In genomic region chr6:44220913-44221290, GRCh38 we compare ENCODE assay signal across 8 cellular contexts. TPM values are rescaled to one million over a fixed set of nuclear protein-coding genes. Genes with fewer than 3 reads are reported as not detected.
A peak's percentile ranks its signal among the peaks of the same experiment; 100 is the strongest.
DNase-seq lines count a peak whose midpoint lies in the region; ATAC-seq and TF ChIP-seq lines count a peak whose summit lies in the region.
"Had no signal": no experiment of that assay in that cellular context is flagged by ENCODE, and none has a peak within 500 bp of the region (broad histone marks: within the 10 kb centered on the region; RNA-seq: fewer than 3 reads in every experiment).

No MANE protein-coding gene starts in this region.

- 96% methylated on average over 4 of the region's 4 CpGs for WGBS in mesenchymal stem cell

- no peak overlapping the region for H2BK5ac ChIP-seq in mesenchymal stem cell (ENCODE audit: low read depth, low read length, poor library complexity, severe bottlenecking)

- peaks cover 15% of the 10 kb centered on the region for H3K79me1 ChIP-seq in mesenchymal stem cell (replicated peaks; ENCODE audit: low read length, poor library complexity, severe bottlenecking)

- H3K36me3 ChIP-seq in right atrium auricular region (no peaks in the 10 kb centered on the region), mesenchymal stem cell (ENCODE audit: control insufficient read depth in 1 of 2, insufficient read depth in 2 of 2, low read depth in 1 of 2, low read length in 2 of 2) (no peaks in the 10 kb centered on the region)

- peak overlapping the region; percentile 18 for H3K9ac ChIP-seq in mesenchymal stem cell (ENCODE audit: low read length)

- DNase-seq in right atrium auricular region (ENCODE audit: low spot score): no peak
- no peak for DNase-seq in Right ventricle myocardium superior
- DNase-seq in mesenchymal stem cell: no peak
- no peak for DNase-seq in activated gamma-delta T cell treated with Interleukin-2 at 50 U/mL for 16 hours
- no peak for DNase-seq in RKO (ENCODE audit: low spot score)

- no peak for ATAC-seq in Right ventricle myocardium superior (ENCODE audit: poor library complexity)
- no peak for ATAC-seq in GM18873 (IDR thresholded peaks at IDR 0.05; ENCODE audit: low FRiP score, unreplicated experiment)

- H4K91ac ChIP-seq in mesenchymal stem cell (ENCODE audit: low read length): no peak overlapping the region

- no peak overlapping the region for H2AFZ ChIP-seq in mesenchymal stem cell (ENCODE audit: low read depth, low read length)

- intact Hi-C loops in Right ventricle myocardium superior (cut with DNase I): no loop called here

- H3K14ac ChIP-seq in mesenchymal stem cell (ENCODE audit: low read length in 2 of 2): peak overlapping the region in 1 of 2 experiments; percentile 5

- H4K8ac ChIP-seq in mesenchymal stem cell (ENCODE audit: low read length): no peak overlapping the region

- H3K4me2 ChIP-seq in mesenchymal stem cell (ENCODE audit: low read length, poor library complexity, severe bottlenecking): no peak overlapping the region

- no peak overlapping the region for H3K4ac ChIP-seq in mesenchymal stem cell (ENCODE audit: low read depth in 1 of 2, low read length in 2 of 2)

- no peak for TF ChIP-seq CTCF in right atrium auricular region (IDR thresholded peaks at IDR 0.05)

- peak overlapping the region; percentile 39 for H2BK15ac ChIP-seq in mesenchymal stem cell (ENCODE audit: low read depth, poor library complexity, severe bottlenecking)

- H2BK120ac ChIP-seq in mesenchymal stem cell (ENCODE audit: low read depth, low read length): no peak overlapping the region

- peak overlapping the region; percentile 17 for H2AK5ac ChIP-seq in mesenchymal stem cell (ENCODE audit: low read length, severe bottlenecking)

- no peaks in the 10 kb centered on the region for H3K9me3 ChIP-seq in right atrium auricular region
- H3K9me3 ChIP-seq in mesenchymal stem cell (ENCODE audit: control insufficient read depth, low read length): no peaks in the 10 kb centered on the region

- peak overlapping the region in 1 of 2 experiments; percentile 73 for H3K18ac ChIP-seq in mesenchymal stem cell (ENCODE audit: low read depth in 1 of 2, low read length in 2 of 2)

- H3K4me3 ChIP-seq in right atrium auricular region: no peak overlapping the region
- H3K4me3 ChIP-seq in mesenchymal stem cell (ENCODE audit: insufficient read depth in 1 of 2, low read depth in 1 of 2, low read length in 2 of 2): no peak overlapping the region

- H3K23ac ChIP-seq in mesenchymal stem cell (ENCODE audit: low read length in 2 of 2): no peak overlapping the region

- H3K4me1 ChIP-seq in right atrium auricular region (peaks cover 0 to 85% of the 10 kb centered on the region in 2 donors), mesenchymal stem cell (ENCODE audit: control insufficient read depth, insufficient read depth, low read depth, low read length) (peaks cover 51% of the 10 kb centered on the region)

- H3K27me3 ChIP-seq in right atrium auricular region (no peaks in the 10 kb centered on the region), mesenchymal stem cell (ENCODE audit: control insufficient read depth in 1 of 2, insufficient read depth in 1 of 2, low read length in 2 of 2) (peaks cover 0 to 2% of the 10 kb centered on the region in 2 experiments)

- peak overlapping the region; percentile 98 for H3K27ac ChIP-seq in right atrium auricular region
- H3K27ac ChIP-seq in mesenchymal stem cell (ENCODE audit: low read length, poor library complexity, severe bottlenecking): peak overlapping the region; percentile 4

- peak overlapping the region in 1 of 2 experiments; percentile 26 for H2BK12ac ChIP-seq in mesenchymal stem cell (ENCODE audit: low read length in 2 of 2)

RNA-seq across cellular contexts. Expression of gene SLC29A1, which starts 2.5 kb away (rescaled TPM):
- total RNA-seq in right atrium auricular region (100 to 1,000 TPM; 105 to 256 TPM), Right ventricle myocardium superior (181 TPM)
- 31.6 TPM for polyA plus RNA-seq in mesenchymal stem cell (2013, experiment 1 of 2)
- polyA plus RNA-seq in mesenchymal stem cell (2013, experiment 2 of 2): 29.2 TPM

RNA-seq across cellular contexts. Expression of gene MYMX, which starts 4.2 kb away (rescaled TPM):
- total RNA-seq in right atrium auricular region (not detected), Right ventricle myocardium superior (0.56 TPM)
- not detected for polyA plus RNA-seq in mesenchymal stem cell (2013, experiment 1 of 2)
- polyA plus RNA-seq in mesenchymal stem cell (2013, experiment 2 of 2): not detected
- total RNA-seq: epithelial cell of proximal tubule had no signal
- polyA plus RNA-seq: neural cell had no signal

RNA-seq across cellular contexts. Expression of gene HSP90AB1, which starts 26.0 kb away (rescaled TPM):
- total RNA-seq in right atrium auricular region (100 to 1,000 TPM; 716 to 772 TPM), Right ventricle myocardium superior (853 TPM)
- polyA plus RNA-seq in mesenchymal stem cell (2013, experiment 1 of 2): 545 TPM
- 525 TPM for polyA plus RNA-seq in mesenchymal stem cell (2013, experiment 2 of 2)

RNA-seq across cellular contexts. Expression of gene SLC35B2, which starts 36.4 kb away (rescaled TPM):
- total RNA-seq in right atrium auricular region (10 to 100 TPM; 23.0 to 23.7 TPM), Right ventricle myocardium superior (19.4 TPM)
- 80.8 TPM for polyA plus RNA-seq in mesenchymal stem cell (2013, experiment 1 of 2)
- polyA plus RNA-seq in mesenchymal stem cell (2013, experiment 2 of 2): 81.8 TPM

RNA-seq across cellular contexts. Expression of gene NFKBIE, which starts 44.4 kb away (rescaled TPM):
- total RNA-seq in right atrium auricular region (1 to 10 TPM; 3.8 to 8.7 TPM), Right ventricle myocardium superior (3.7 TPM)
- polyA plus RNA-seq in mesenchymal stem cell (2013, experiment 1 of 2): 4.9 TPM
- polyA plus RNA-seq in mesenchymal stem cell (2013, experiment 2 of 2): 4.8 TPM
